ENCODE assay signal across 17 cellular contexts in the genomic region with DNA sequence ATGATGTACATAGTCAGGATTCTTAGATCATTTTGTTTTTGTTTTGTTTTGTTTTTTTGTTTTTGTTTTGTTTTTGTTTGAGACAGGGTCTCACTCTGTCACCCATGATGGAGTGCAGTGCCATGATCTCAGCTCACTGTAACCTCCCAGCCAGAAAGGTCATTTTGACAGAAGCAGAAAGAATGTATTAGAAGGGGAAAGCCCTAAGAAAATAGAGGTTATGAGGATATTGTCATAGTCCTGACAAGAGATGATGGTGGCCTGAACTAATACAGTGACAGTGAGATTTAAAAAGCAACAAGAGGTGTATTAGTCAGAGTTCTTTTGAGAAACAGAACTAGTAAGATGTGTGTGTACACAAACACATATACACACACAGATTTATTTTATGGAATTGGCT.
DNase-seq lines count a peak whose midpoint lies in the region; ATAC-seq, FAIRE-seq and TF ChIP-seq lines count a peak whose summit lies in the region.
"Had no signal": no experiment of that assay in that cellular context is flagged by ENCODE, and none has a peak within 500 bp of the region (broad histone marks: within the 10 kb centered on the region; RNA-seq: fewer than 3 reads in every experiment).

No MANE protein-coding gene starts in this region.

- ATAC-seq in memory B cell (ENCODE audit: low read depth) = no peak
- ATAC-seq in stimulated activated effector memory CD8-positive, alpha-beta T cell treated with anti-CD3 and anti-CD28 coated beads, Interleukin-12 subunit alpha, Interleukin-12 subunit beta, amount 100 ng/mL, for 72 hours = no peak

- no peak overlapping the region for H3K4me3 Mint-ChIP-seq in memory B cell
- no peak overlapping the region for H3K4me3 Mint-ChIP-seq in stimulated activated effector memory CD8-positive, alpha-beta T cell treated with anti-CD3 and anti-CD28 coated beads, Interleukin-12 subunit alpha, Interleukin-12 subunit beta, amount 100 ng/mL, for 72 hours
- H3K4me3 Mint-ChIP-seq: CD4-positive, CD25-positive, alpha-beta regulatory T cell; CD8-positive, alpha-beta memory T cell had no signal

- TF ChIP-seq CTCF in testis (IDR thresholded peaks at IDR 0.05) = no peak

- H4K20me1 ChIP-seq in Karpas-422 (ENCODE audit: insufficient read depth, low read depth, low read length) = no peaks in the 10 kb centered on the region

- no peaks in the 10 kb centered on the region; the same call in 1 of the 2 replicates for H3K9me3 ChIP-seq in Karpas-422 (ENCODE audit: low read length)
- no peaks in the 10 kb centered on the region for H3K9me3 ChIP-seq in testis
- H3K9me3 ChIP-seq: BE2C, HAP-1 had no signal

- no peak for DNase-seq in GM12891 (ENCODE audit: insufficient read length, low spot score)
- no peak for DNase-seq in Karpas-422
- no peak for DNase-seq in memory B cell (ENCODE audit: low spot score in 2 of 2)
- no peak for DNase-seq in stimulated activated effector memory CD8-positive, alpha-beta T cell treated with anti-CD3 and anti-CD28 coated beads, Interleukin-12 subunit alpha, Interleukin-12 subunit beta, amount 100 ng/mL, for 72 hours (ENCODE audit: low spot score in 2 of 2)
- no peak for DNase-seq in NCI-H1417 treated with DMSO at 0.1 percent for 48 hours (lab: John Stamatoyannopoulos, UW)
- DNase-seq in testis = no peak
- no peak for DNase-seq in KG1 (lab: John Stamatoyannopoulos, UW)
- DNase-seq: ACHN; BE2C; C1 segment of cervical spinal cord; CD4-positive, CD25-positive, alpha-beta regulatory T cell; CD8-positive, alpha-beta memory T cell; COR-L47; GDM1 had no signal

- no peaks in the 10 kb centered on the region for H3K27me3 ChIP-seq in Karpas-422 (ENCODE audit: low read length)
- H3K27me3 ChIP-seq in testis = no peaks in the 10 kb centered on the region
- H3K27me3 ChIP-seq: BE2C had no signal

- no peaks in the 10 kb centered on the region for H3K79me2 ChIP-seq in Karpas-422 (ENCODE audit: low read length)

- peak overlapping the region; percentile 80; the same call in 1 of the 2 replicates for H2AFZ ChIP-seq in Karpas-422 (ENCODE audit: low read length)

- no peaks in the 10 kb centered on the region for H3K36me3 ChIP-seq in Karpas-422 (ENCODE audit: insufficient read depth, low read length)
- H3K36me3 ChIP-seq in testis (ENCODE audit: low read depth, missing control alignments) = no peaks in the 10 kb centered on the region
- H3K36me3 ChIP-seq: BE2C, HAP-1 had no signal

- FAIRE-seq in GM12891 (lab: Jason Lieb, UNC) = peak; percentile 47
- FAIRE-seq: H1 had no signal

- H3K36me3 Mint-ChIP-seq in memory B cell = peaks cover 23% of the 10 kb centered on the region
- peaks cover 12% of the 10 kb centered on the region for H3K36me3 Mint-ChIP-seq in stimulated activated effector memory CD8-positive, alpha-beta T cell treated with anti-CD3 and anti-CD28 coated beads, Interleukin-12 subunit alpha, Interleukin-12 subunit beta, amount 100 ng/mL, for 72 hours
- H3K36me3 Mint-ChIP-seq: CD4-positive, CD25-positive, alpha-beta regulatory T cell had no signal

- no peaks in the 10 kb centered on the region for H3K9me2 ChIP-seq in Karpas-422 (replicated peaks; ENCODE audit: insufficient read depth, low read length)

- H3K4me2 ChIP-seq in Karpas-422 (ENCODE audit: low read depth, low read length, poor library complexity, severe bottlenecking) = no peak overlapping the region

- no peaks in the 10 kb centered on the region for H3K27me3 Mint-ChIP-seq in memory B cell
- H3K27me3 Mint-ChIP-seq: CD4-positive, CD25-positive, alpha-beta regulatory T cell had no signal

- H3K4me1 Mint-ChIP-seq in memory B cell = no peaks in the 10 kb centered on the region
- peaks cover 6% of the 10 kb centered on the region for H3K4me1 Mint-ChIP-seq in stimulated activated effector memory CD8-positive, alpha-beta T cell treated with anti-CD3 and anti-CD28 coated beads, Interleukin-12 subunit alpha, Interleukin-12 subunit beta, amount 100 ng/mL, for 72 hours
- H3K4me1 Mint-ChIP-seq: CD4-positive, CD25-positive, alpha-beta regulatory T cell; CD8-positive, alpha-beta memory T cell had no signal

- H3K27ac ChIP-seq in Karpas-422 (ENCODE audit: low read length) = no peak overlapping the region
- H3K27ac ChIP-seq in testis = no peak overlapping the region
- H3K27ac ChIP-seq: HL-60 had no signal

- H3K4me1 ChIP-seq in Karpas-422 (ENCODE audit: low read length) (peaks cover 11% of the 10 kb centered on the region), testis (no peaks in the 10 kb centered on the region)
- H3K4me1 ChIP-seq: BE2C had no signal

- H3K4me3 ChIP-seq in Karpas-422 (ENCODE audit: low read length) (no peak overlapping the region), testis (no peak overlapping the region)
- H3K4me3 ChIP-seq: HAP-1 had no signal

- peak overlapping the region; percentile 45 for H3K27ac Mint-ChIP-seq in memory B cell
- H3K27ac Mint-ChIP-seq in stimulated activated effector memory CD8-positive, alpha-beta T cell treated with anti-CD3 and anti-CD28 coated beads, Interleukin-12 subunit alpha, Interleukin-12 subunit beta, amount 100 ng/mL, for 72 hours = peak overlapping the region; percentile 32
- H3K27ac Mint-ChIP-seq: CD4-positive, CD25-positive, alpha-beta regulatory T cell; CD8-positive, alpha-beta memory T cell had no signal

- H3K9me3 Mint-ChIP-seq in memory B cell = no peaks in the 10 kb centered on the region
- H3K9me3 Mint-ChIP-seq in stimulated activated effector memory CD8-positive, alpha-beta T cell treated with anti-CD3 and anti-CD28 coated beads, Interleukin-12 subunit alpha, Interleukin-12 subunit beta, amount 100 ng/mL, for 72 hours = no peaks in the 10 kb centered on the region
- H3K9me3 Mint-ChIP-seq: CD4-positive, CD25-positive, alpha-beta regulatory T cell; CD8-positive, alpha-beta memory T cell had no signal

- TF ChIP-seq POLR2A in GM12891 (IDR thresholded peaks at IDR 0.05; ENCODE audit: low read depth, low read length) = no peak
- TF ChIP-seq POLR2A in testis (IDR thresholded peaks at IDR 0.05) = no peak

- H3K9ac ChIP-seq in Karpas-422 (ENCODE audit: low read length) = no peak overlapping the region

- intact Hi-C loops in testis (cut with DNase I; ENCODE audit: low total_unique reads) = no loop called here

TF ChIP-seq in GM12891, 5 proteins besides CTCF, POLR2A, EP300 and RAD21:
- TF ChIP-seq POU2F2 (IDR thresholded peaks at IDR 0.05; ENCODE audit: low read depth, low read length) (no peak), TAF1 (IDR thresholded peaks at IDR 0.05; ENCODE audit: low read depth, low read length) (no peak), SPI1 (IDR thresholded peaks at IDR 0.05; ENCODE audit: low read depth, low read length) (no peak)
